8 cellular contexts compared by ENCODE assay signal in the genomic region with DNA sequence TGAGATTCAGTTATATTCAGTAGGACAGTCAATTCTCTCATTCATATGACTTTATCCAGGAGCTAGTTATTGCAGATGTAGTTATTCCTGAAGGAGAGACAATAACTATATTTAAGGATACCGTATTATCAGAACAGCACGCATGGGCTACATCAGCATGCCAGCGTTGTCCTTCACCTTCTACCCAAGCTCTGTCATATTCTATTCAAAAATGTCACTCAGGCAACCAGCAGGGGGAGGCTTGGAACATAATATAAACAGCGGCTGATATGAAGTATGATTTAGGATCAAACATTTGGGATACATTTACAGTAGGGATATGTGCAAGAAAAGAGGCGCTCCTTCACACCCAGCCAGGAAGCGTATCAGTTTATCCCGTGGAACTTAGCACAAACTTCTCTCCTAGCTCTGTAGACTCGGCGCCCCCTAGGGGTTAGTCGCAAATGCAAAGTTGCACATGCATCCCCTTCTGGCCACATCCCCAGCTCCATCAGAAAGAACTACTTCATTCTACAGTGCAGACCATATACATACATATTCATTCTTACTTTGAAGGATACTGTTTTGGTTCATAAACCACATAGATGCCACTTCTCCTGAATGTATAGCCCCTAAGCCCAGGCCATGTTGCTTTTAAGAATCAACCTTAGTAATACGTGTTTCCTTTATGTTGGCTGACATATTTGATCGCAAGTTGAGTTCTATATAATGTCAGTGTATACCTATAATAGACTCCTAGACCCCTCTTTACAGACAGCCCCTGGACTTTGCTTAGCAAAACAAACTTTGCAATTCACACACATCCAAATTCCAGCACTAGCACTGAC.
DNase-seq lines count a peak whose midpoint lies in the region; ATAC-seq, FAIRE-seq and TF ChIP-seq lines count a peak whose summit lies in the region.

No MANE protein-coding gene starts in this region.

- H3K27ac ChIP-seq in SJSA1 (no peak overlapping the region), esophagus squamous epithelium (no peak overlapping the region), pancreas (no peak overlapping the region)

- peak; percentile 67 for DNase-seq in BE2C
- peak; percentile 2 for DNase-seq in GM12891 (ENCODE audit: insufficient read length, low spot score)
- DNase-seq in SJSA1 (ENCODE audit: low read depth in 1 of 2, low spot score in 2 of 2): peak; percentile 25 to 53
- no peak for DNase-seq in esophagus squamous epithelium (lab: John Stamatoyannopoulos, UW)
- DNase-seq in pancreas: peak; percentile 32 to 83 (median 56)

- ATAC-seq in HG03196 (IDR thresholded peaks at IDR 0.05; ENCODE audit: unreplicated experiment): peak; percentile 61
- peak; percentile 70 to 90 (median 86) for ATAC-seq in pancreas
- ATAC-seq in GM21423 (IDR thresholded peaks at IDR 0.05; ENCODE audit: unreplicated experiment): no peak
- no peak for ATAC-seq in HG02623 (IDR thresholded peaks at IDR 0.05; ENCODE audit: unreplicated experiment)

- H3K36me3 ChIP-seq in BE2C: no peaks in the 10 kb centered on the region
- no peaks in the 10 kb centered on the region for H3K36me3 ChIP-seq in SJSA1
- H3K36me3 ChIP-seq in esophagus squamous epithelium: no peaks in the 10 kb centered on the region
- no peaks in the 10 kb centered on the region for H3K36me3 ChIP-seq in pancreas

- TF ChIP-seq CTCF in BE2C (IDR thresholded peaks at IDR 0.05; ENCODE audit: low read depth, low read length): peak; percentile 80
- TF ChIP-seq CTCF in esophagus squamous epithelium (IDR thresholded peaks at IDR 0.05): peak in 5 of 6 experiments; percentile 6 to 51 (median 28)
- TF ChIP-seq CTCF in pancreas (IDR thresholded peaks at IDR 0.05): peak; percentile 43 to 64 (median 57)

- no peak overlapping the region for H3K4me3 ChIP-seq in BE2C (ENCODE audit: low read depth, low read length)
- H3K4me3 ChIP-seq in SJSA1: no peak overlapping the region
- no peak overlapping the region for H3K4me3 ChIP-seq in esophagus squamous epithelium
- H3K4me3 ChIP-seq in pancreas: no peak overlapping the region

- H3K9me3 ChIP-seq in BE2C: no peaks in the 10 kb centered on the region
- no peaks in the 10 kb centered on the region for H3K9me3 ChIP-seq in SJSA1 (replicated peaks)
- H3K9me3 ChIP-seq in esophagus squamous epithelium: no peaks in the 10 kb centered on the region
- H3K9me3 ChIP-seq in pancreas: no peaks in the 10 kb centered on the region

- H3K4me1 ChIP-seq in BE2C (no peaks in the 10 kb centered on the region), SJSA1 (replicated peaks) (no peaks in the 10 kb centered on the region), esophagus squamous epithelium (no peaks in the 10 kb centered on the region), pancreas (peaks cover 0 to 11% (median 9%) of the 10 kb centered on the region in 3 donors)

- TF ChIP-seq POLR2A in GM12891 (IDR thresholded peaks at IDR 0.05; ENCODE audit: low read depth, low read length) (no peak), esophagus squamous epithelium (IDR thresholded peaks at IDR 0.05) (no peak)

- H3K27me3 ChIP-seq in BE2C: no peaks in the 10 kb centered on the region
- no peaks in the 10 kb centered on the region for H3K27me3 ChIP-seq in SJSA1 (replicated peaks)
- no peaks in the 10 kb centered on the region for H3K27me3 ChIP-seq in esophagus squamous epithelium
- H3K27me3 ChIP-seq in pancreas: no peaks in the 10 kb centered on the region

- peak; percentile 87 for FAIRE-seq in GM12891 (lab: Jason Lieb, UNC)
- FAIRE-seq in pancreas (lab: Jason Lieb, UNC): no peak

- intact Hi-C loops in esophagus squamous epithelium (cut with DNase I) (no loop called here), pancreas (cut with DNase I) (no loop called here)

- WGBS in esophagus squamous epithelium, 2 donors: 47 to 52% methylated on average over 12 of the region's 12 CpGs
- 36 to 44% methylated on average over 12 of the region's 12 CpGs for WGBS in pancreas, 2 donors

TF ChIP-seq in GM12891, 5 proteins besides CTCF, POLR2A, EP300 and RAD21:
- TF ChIP-seq POU2F2 (IDR thresholded peaks at IDR 0.05; ENCODE audit: low read depth, low read length) (peak; percentile 31; the same call in 1 of the 2 replicates), SPI1 (IDR thresholded peaks at IDR 0.05; ENCODE audit: low read depth, low read length) (no peak)

Comparison
In these comparisons a context has a peak if more than half of its experiments do, and no peak if none do; other contexts are left out.
1. CTCF ChIP-seq: peak in every context shown above with its lines; median percentile 80 in BE2C; 57 in pancreas; 28 in esophagus squamous epithelium.
2. ATAC-seq: peak in HG03196 (single experiment) and pancreas (4 of 4); none in GM21423 (single experiment) and HG02623 (single experiment).